ENCODE assay signal across 16 cellular contexts in the genomic region with DNA sequence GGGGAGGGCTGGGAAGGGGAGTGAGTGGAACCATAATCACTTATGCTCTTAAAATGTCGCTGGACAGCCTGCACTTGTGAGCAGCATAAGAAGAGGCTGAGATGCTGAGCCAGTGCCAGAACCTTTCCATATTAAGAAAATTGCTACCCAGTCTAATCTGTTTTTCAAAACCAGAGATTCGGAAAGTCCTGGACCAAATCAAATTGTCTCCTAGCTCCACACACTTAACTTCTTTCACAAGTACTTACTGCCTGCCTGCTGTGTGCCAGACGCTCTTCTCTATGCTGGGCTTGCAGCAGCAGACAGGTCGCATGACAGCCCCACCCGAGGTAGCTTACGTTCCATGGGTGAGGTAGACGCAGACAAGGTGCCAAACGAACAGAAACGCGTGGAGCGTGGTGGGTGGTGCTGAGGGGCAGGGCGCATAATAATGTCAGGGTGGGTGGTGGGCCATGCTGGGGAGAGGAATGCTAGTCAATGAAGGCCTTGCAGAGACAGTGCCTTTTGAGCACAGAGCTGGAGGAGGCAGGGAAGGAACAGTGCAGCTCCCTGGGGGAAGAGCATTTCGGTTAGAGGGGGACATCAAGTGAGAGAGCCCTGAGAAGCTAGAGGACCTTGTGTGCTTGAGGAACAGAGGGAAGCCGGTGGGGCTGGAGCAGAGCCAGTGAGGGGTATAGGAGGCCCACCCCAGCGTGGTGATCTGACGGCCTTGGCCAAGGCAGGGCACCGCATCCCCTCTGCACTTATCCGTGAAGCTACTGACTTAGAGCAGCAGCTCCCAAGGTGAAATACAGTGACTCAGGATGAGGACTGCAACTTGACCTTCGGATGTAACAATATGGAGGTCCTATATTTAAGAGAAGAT.
DNase-seq lines count a peak whose midpoint lies in the region; ATAC-seq, FAIRE-seq and TF ChIP-seq lines count a peak whose summit lies in the region.
"Had no signal": no experiment of that assay in that cellular context is flagged by ENCODE, and none has a peak within 500 bp of the region (broad histone marks: within the 10 kb centered on the region; RNA-seq: fewer than 3 reads in every experiment).

No MANE protein-coding gene starts in this region.

- peak overlapping the region; percentile 81 for H3K27ac Mint-ChIP-seq in WTC11
- H3K27ac Mint-ChIP-seq in activated T-helper 17 cell treated with anti-CD3 and anti-CD28 coated beads, Interleukin-2, amount 50 U/mL, for 72 hours = no peak overlapping the region

- H3K4me1 ChIP-seq in HepG2 (ENCODE audit: insufficient read depth, low read length) = peaks cover 8% of the 10 kb centered on the region; the same call in 1 of the 2 replicates
- H3K4me1 ChIP-seq in right lobe of liver = peaks cover 0 to 8% (median 0%) of the 10 kb centered on the region in 4 donors
- peaks cover 0 to 43% of the 10 kb centered on the region in 2 donors for H3K4me1 ChIP-seq in right atrium auricular region
- peaks cover 6% of the 10 kb centered on the region for H3K4me1 ChIP-seq in upper lobe of right lung

- H3K27me3 ChIP-seq in HepG2 (ENCODE audit: control insufficient read depth in 1 of 2, insufficient read depth in 2 of 2, low read length in 2 of 2) (no peaks in the 10 kb centered on the region), right lobe of liver (no peaks in the 10 kb centered on the region), right atrium auricular region (no peaks in the 10 kb centered on the region), upper lobe of right lung (no peaks in the 10 kb centered on the region)

- DNase-seq in HepG2 (ENCODE audit: low spot score) (no peak), right lobe of liver (no peak), WTC11 (ENCODE audit: low spot score) (no peak), right atrium auricular region (ENCODE audit: low spot score) (no peak), upper lobe of right lung (no peak), DMS153 (lab: John Stamatoyannopoulos, UW) (no peak)
- DNase-seq: GM23248, NCI-H1092, NCI-H146, NCI-H2081 treated with DMSO at 0.1 percent for 48 hours, NCI-H2227 treated with DMSO at 0.1 percent for 48 hours, NCI-H524 had no signal

- no peak for FAIRE-seq in HepG2 (lab: Jason Lieb, UNC)

- TF ChIP-seq RAD21 in HepG2 (CRISPR knock-in tag; IDR thresholded peaks at IDR 0.05) = no peak

- H3K4me1 Mint-ChIP-seq in WTC11 = peaks cover 11% of the 10 kb centered on the region
- H3K4me1 Mint-ChIP-seq in activated T-helper 17 cell treated with anti-CD3 and anti-CD28 coated beads, Interleukin-2, amount 50 U/mL, for 72 hours = no peaks in the 10 kb centered on the region
- H3K4me1 Mint-ChIP-seq: CD14-positive monocyte had no signal

- ATAC-seq in HepG2 = no peak
- no peak for ATAC-seq in right lobe of liver
- peak; percentile 63 for ATAC-seq in WTC11
- ATAC-seq in upper lobe of right lung = peak; percentile 19
- ATAC-seq in activated T-helper 17 cell treated with anti-CD3 and anti-CD28 coated beads, Interleukin-2, amount 50 U/mL, for 72 hours (replicated peaks) = no peak
- no peak for ATAC-seq in GM18868 (IDR thresholded peaks at IDR 0.05; ENCODE audit: unreplicated experiment)

- 96% methylated on average over 19 of the region's 19 CpGs for WGBS in HepG2 (ENCODE audit: low lambda C conversion rate)
- WGBS in right lobe of liver (ENCODE audit: insufficient coverage, low coverage, low lambda C conversion rate, missing lambda C conversion rate) = 96% methylated on average over 18 of the region's 19 CpGs

- BruUV-seq in HepG2 (replicated peaks; lab: Mats Ljungman, UMichigan) = no TSS peak

- no peak overlapping the region for H3K4me3 Mint-ChIP-seq in WTC11
- H3K4me3 Mint-ChIP-seq in activated T-helper 17 cell treated with anti-CD3 and anti-CD28 coated beads, Interleukin-2, amount 50 U/mL, for 72 hours = no peak overlapping the region
- H3K4me3 Mint-ChIP-seq: CD14-positive monocyte had no signal

- TF ChIP-seq EP300 in HepG2 (IDR thresholded peaks at IDR 0.05; ENCODE audit: low read depth in 2 of 2, low read length in 2 of 2) (no peak), HepG2 (CRISPR knock-in tag; IDR thresholded peaks at IDR 0.05; ENCODE audit: borderline replicate concordance) (no peak)

- H3K27ac ChIP-seq in HepG2 (ENCODE audit: extremely low read length, insufficient read depth, low read length) (no peak overlapping the region), right lobe of liver (no peak overlapping the region), right atrium auricular region (peak overlapping the region; percentile 25 to 56), upper lobe of right lung (no peak overlapping the region)
- H3K27ac ChIP-seq: GM23248, SK-N-MC had no signal

- no peaks in the 10 kb centered on the region for H4K20me1 ChIP-seq in HepG2 (ENCODE audit: insufficient read depth, low read length)

- no peaks in the 10 kb centered on the region for H3K79me2 ChIP-seq in HepG2 (ENCODE audit: insufficient read depth, low read length)

- H3K9me3 ChIP-seq in HepG2 (ENCODE audit: low read length) (no peaks in the 10 kb centered on the region), right lobe of liver (no peaks in the 10 kb centered on the region), right atrium auricular region (no peaks in the 10 kb centered on the region), upper lobe of right lung (no peaks in the 10 kb centered on the region)

- no peak overlapping the region for H2AFZ ChIP-seq in HepG2 (ENCODE audit: low read length)
- H2AFZ ChIP-seq: GM23248 had no signal

- POLR2A ChIA-PET in HepG2 (lab: Yijun Ruan, JAX) = no interaction called here
- POLR2A ChIA-PET in WTC11 (lab: Charles Lee) = no interaction called here

- H3K27me3 Mint-ChIP-seq in WTC11 (ENCODE audit: low read depth) = no peaks in the 10 kb centered on the region
- no peaks in the 10 kb centered on the region for H3K27me3 Mint-ChIP-seq in activated T-helper 17 cell treated with anti-CD3 and anti-CD28 coated beads, Interleukin-2, amount 50 U/mL, for 72 hours

- in situ Hi-C loops in HepG2 (cut with HindIII; ENCODE audit: extremely low pct_ligation_motif_present, low pct_unique_long_range_greater_than_20kb) = no loop called here

- TF ChIP-seq CTCF in HepG2 (CRISPR knock-in tag; IDR thresholded peaks at IDR 0.05) (no peak), right lobe of liver (IDR thresholded peaks at IDR 0.05) (no peak), WTC11 (IDR thresholded peaks at IDR 0.05) (no peak), right atrium auricular region (IDR thresholded peaks at IDR 0.05) (no peak), upper lobe of right lung (IDR thresholded peaks at IDR 0.05) (no peak)

- no peaks in the 10 kb centered on the region for H3K9me3 Mint-ChIP-seq in WTC11
- no peaks in the 10 kb centered on the region for H3K9me3 Mint-ChIP-seq in activated T-helper 17 cell treated with anti-CD3 and anti-CD28 coated beads, Interleukin-2, amount 50 U/mL, for 72 hours
- H3K9me3 Mint-ChIP-seq: CD14-positive monocyte had no signal

- CTCF ChIA-PET in HepG2 (lab: Yijun Ruan, JAX; ENCODE audit: low intra/inter-chr PET ratio, low total read pairs) = no interaction called here
- CTCF ChIA-PET in WTC11 (lab: Charles Lee) = interaction anchor here (1.3 to 1.4 kb wide), 2 partner anchors 74 to 637 kb away, joined by 3 to 4 read pairs; no protein-coding TSS in a partner anchor

- TF ChIP-seq POLR2A in HepG2 (IDR thresholded peaks at IDR 0.05; ENCODE audit: insufficient read depth in 1 of 2, low read depth in 2 of 2, low read length in 2 of 2) = no peak
- no peak for TF ChIP-seq POLR2A in right lobe of liver (IDR thresholded peaks at IDR 0.05)

- H3K36me3 ChIP-seq in HepG2 (replicated peaks in 1 of 2; ENCODE audit: control insufficient read depth in 1 of 2, insufficient read depth in 2 of 2, low read length in 2 of 2) = peaks cover 35 to 94% of the 10 kb centered on the region in 2 experiments
- peaks cover 0 to 29% (median 11%) of the 10 kb centered on the region in 4 donors for H3K36me3 ChIP-seq in right lobe of liver
- peaks cover 25% of the 10 kb centered on the region for H3K36me3 ChIP-seq in right atrium auricular region
- H3K36me3 ChIP-seq in upper lobe of right lung = peaks cover 46% of the 10 kb centered on the region

- intact Hi-C loops in HepG2 (cut with micrococcal nuclease; ENCODE audit: unreplicated experiment) (no loop called here), right lobe of liver (cut with DNase I) (no loop called here), upper lobe of right lung (cut with DNase I) (no loop called here)

- no peak overlapping the region for H3K4me2 ChIP-seq in HepG2 (ENCODE audit: low read depth, low read length)

- no peak overlapping the region for H3K9ac ChIP-seq in HepG2 (ENCODE audit: insufficient read depth, low read depth, low read length)
- H3K9ac ChIP-seq: GM23248 had no signal

- H3K36me3 Mint-ChIP-seq in WTC11 = peaks cover 55% of the 10 kb centered on the region
- peaks cover 58% of the 10 kb centered on the region for H3K36me3 Mint-ChIP-seq in activated T-helper 17 cell treated with anti-CD3 and anti-CD28 coated beads, Interleukin-2, amount 50 U/mL, for 72 hours (ENCODE audit: low read depth)

- H3K4me3 ChIP-seq in HepG2 (replicated peaks in 1 of 3; ENCODE audit: insufficient read depth in 1 of 3, low read depth in 2 of 3, low read length in 3 of 3) (no peak overlapping the region), right lobe of liver (no peak overlapping the region), right atrium auricular region (no peak overlapping the region), upper lobe of right lung (no peak overlapping the region)
- H3K4me3 ChIP-seq: GM23248, SK-N-MC had no signal

TF ChIP-seq in HepG2, 621 proteins besides CTCF, POLR2A, EP300 and RAD21:
- no peak for TF ChIP-seq ZNF749 (CRISPR knock-in tag; IDR thresholded peaks at IDR 0.05; ENCODE audit: borderline replicate concordance)
- peak; percentile 92 for TF ChIP-seq RBM22 (optimal IDR thresholded peaks at IDR 0.05; ENCODE audit: low read length)
- no peak for TF ChIP-seq ZNF589 (CRISPR knock-in tag; conservative IDR thresholded peaks at IDR 0.05)
- TF ChIP-seq KDM1A (CRISPR knock-in tag; IDR thresholded peaks at IDR 0.05) = no peak
- no peak for TF ChIP-seq CCDC6 (CRISPR knock-in tag; IDR thresholded peaks at IDR 0.05)

TF ChIP-seq in WTC11, 78 proteins besides CTCF, POLR2A, EP300 and RAD21 (continues in another document):
- TF ChIP-seq, protein P1, sequence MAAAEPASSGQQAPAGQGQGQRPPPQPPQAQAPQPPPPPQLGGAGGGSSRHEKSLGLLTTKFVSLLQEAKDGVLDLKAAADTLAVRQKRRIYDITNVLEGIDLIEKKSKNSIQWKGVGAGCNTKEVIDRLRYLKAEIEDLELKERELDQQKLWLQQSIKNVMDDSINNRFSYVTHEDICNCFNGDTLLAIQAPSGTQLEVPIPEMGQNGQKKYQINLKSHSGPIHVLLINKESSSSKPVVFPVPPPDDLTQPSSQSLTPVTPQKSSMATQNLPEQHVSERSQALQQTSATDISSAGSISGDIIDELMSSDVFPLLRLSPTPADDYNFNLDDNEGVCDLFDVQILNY (CRISPR knock-in tag; IDR thresholded peaks at IDR 0.05) = no peak
- TF ChIP-seq, protein P2, sequence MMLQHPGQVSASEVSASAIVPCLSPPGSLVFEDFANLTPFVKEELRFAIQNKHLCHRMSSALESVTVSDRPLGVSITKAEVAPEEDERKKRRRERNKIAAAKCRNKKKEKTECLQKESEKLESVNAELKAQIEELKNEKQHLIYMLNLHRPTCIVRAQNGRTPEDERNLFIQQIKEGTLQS (CRISPR knock-in tag; conservative IDR thresholded peaks at IDR 0.05) = no peak
- no peak for TF ChIP-seq ZNF121 (CRISPR knock-in tag; IDR thresholded peaks at IDR 0.05)
- TF ChIP-seq CBFB (CRISPR knock-in tag; IDR thresholded peaks at IDR 0.05; ENCODE audit: low read depth) = no peak
- TF ChIP-seq ELF4 (CRISPR knock-in tag; IDR thresholded peaks at IDR 0.05; ENCODE audit: low read depth) = no peak

Comparison
In these comparisons a context has a peak if more than half of its experiments do, and no peak if none do; other contexts are left out.
1. ATAC-seq: peak in WTC11 (single experiment) and upper lobe of right lung (single experiment); none in HepG2 (single experiment), right lobe of liver (0 of 4), activated T-helper 17 cell treated with anti-CD3 and anti-CD28 coated beads, Interleukin-2, amount 50 U/mL, for 72 hours (single experiment) and GM18868 (single experiment).
2. H3K27ac ChIP-seq: peak in right atrium auricular region (2 of 2); none in HepG2 (single experiment), right lobe of liver (0 of 3) and upper lobe of right lung (single experiment).